Comparison of ENCODE assay signal across 12 cellular contexts in genomic region chr3:114848087-114848486, GRCh38.
DNase-seq lines count a peak whose midpoint lies in the region; ATAC-seq and TF ChIP-seq lines count a peak whose summit lies in the region.
"Had no signal": no experiment of that assay in that cellular context is flagged by ENCODE, and none has a peak within 500 bp of the region (broad histone marks: within the 10 kb centered on the region; RNA-seq: fewer than 3 reads in every experiment).

No MANE protein-coding gene starts in this region.

- intact Hi-C loops in stomach (cut with DNase I; ENCODE audit: low total_unique reads) (no loop called here), mucosa of descending colon (cut with DNase I, micrococcal nuclease) (no loop called here)

- H3K4me1 ChIP-seq in stomach: peaks cover 20 to 47% (median 30%) of the 10 kb centered on the region in 4 donors
- no peaks in the 10 kb centered on the region for H3K4me1 ChIP-seq in mucosa of descending colon (ENCODE audit: low read depth)
- H3K4me1 ChIP-seq: A549 had no signal

- DNase-seq in NCI-H1694 (lab: John Stamatoyannopoulos, UW): peak; percentile 67
- DNase-seq in NCI-H1694 treated with DMSO at 0.1 percent for 48 hours (lab: John Stamatoyannopoulos, UW): no peak
- DNase-seq in stomach: no peak
- DNase-seq in GM19238 (ENCODE audit: insufficient read length, low spot score): no peak
- DNase-seq in mucosa of descending colon: no peak
- DNase-seq: activated CD4-positive, alpha-beta T cell treated with anti-CD3 and anti-CD28 coated beads, Interleukin-2, amount 10 ng/mL, durations not matched to agents 24 days and 14 days; HFFc6 had no signal

- WGBS in stomach, 5 donors: 29 to 44% (median 35%) methylated on average over 7 of the region's 7 CpGs

- no peak for TF ChIP-seq POLR2A in stomach (IDR thresholded peaks at IDR 0.05)

- H3K4me3 ChIP-seq in stomach: no peak overlapping the region
- H3K4me3 ChIP-seq in mucosa of descending colon: no peak overlapping the region
- H3K4me3 ChIP-seq: A549, suprapubic skin had no signal

- ATAC-seq in HG03565 (IDR thresholded peaks at IDR 0.05; ENCODE audit: unreplicated experiment) (no peak), mucosa of descending colon (no peak)
- ATAC-seq: A549 had no signal

- H3K27me3 ChIP-seq in layer of hippocampus (ENCODE audit: control insufficient read depth, insufficient read depth, low read length) (no peaks in the 10 kb centered on the region), stomach (no peaks in the 10 kb centered on the region)
- H3K27me3 ChIP-seq: suprapubic skin had no signal

- TF ChIP-seq EP300 in stomach (IDR thresholded peaks at IDR 0.05): no peak

- H3K36me3 ChIP-seq in stomach: no peaks in the 10 kb centered on the region
- H3K36me3 ChIP-seq in mucosa of descending colon (ENCODE audit: low read depth): no peaks in the 10 kb centered on the region
- H3K36me3 ChIP-seq: suprapubic skin had no signal

- H3K9me3 ChIP-seq in stomach (no peaks in the 10 kb centered on the region), mucosa of descending colon (no peaks in the 10 kb centered on the region)
- H3K9me3 ChIP-seq: A549, suprapubic skin had no signal

- no peak for TF ChIP-seq CTCF in stomach (IDR thresholded peaks at IDR 0.05)
- TF ChIP-seq CTCF in mucosa of descending colon (IDR thresholded peaks at IDR 0.05): no peak

- peak overlapping the region; percentile 99 for H3K27ac ChIP-seq in angular gyrus (ENCODE audit: low read depth, low read length)
- peak overlapping the region; percentile 94 for H3K27ac ChIP-seq in layer of hippocampus (ENCODE audit: low read depth, low read length)
- peak overlapping the region; percentile 34 to 66 (median 61) for H3K27ac ChIP-seq in stomach
- H3K27ac ChIP-seq: A549, suprapubic skin had no signal
